Comparison of ENCODE assay signal across 8 cellular contexts in genomic region chr14:102778616-102779351, GRCh38. TPM values are rescaled to one million over a fixed set of nuclear protein-coding genes. Genes with fewer than 3 reads are reported as not detected.
A peak's percentile ranks its signal among the peaks of the same experiment; 100 is the strongest.
DNase-seq lines count a peak whose midpoint lies in the region; ATAC-seq and TF ChIP-seq lines count a peak whose summit lies in the region.

No MANE protein-coding gene starts in this region.

- H3K27me3 Mint-ChIP-seq in activated naive CD4-positive, alpha-beta T cell treated with anti-CD3 and anti-CD28 coated beads for 36 hours (ENCODE audit: low read depth), result no peaks in the 10 kb centered on the region
- no peaks in the 10 kb centered on the region for H3K27me3 Mint-ChIP-seq in activated T-helper 1 cell treated with anti-CD3 and anti-CD28 coated beads, Interleukin-12 subunit alpha, Interleukin-12 subunit beta, Interleukin-2, Interleukin-4 antibody, amounts not matched to agents 30 ng/mL and 10 ng/mL and 1 ng/mL, durations not matched to agents 14 hours and 24 hours and 36 hours (ENCODE audit: insufficient read depth)

- H3K27ac Mint-ChIP-seq in activated naive CD4-positive, alpha-beta T cell treated with anti-CD3 and anti-CD28 coated beads for 36 hours, result peak overlapping the region; percentile 91
- H3K27ac Mint-ChIP-seq in activated T-helper 1 cell treated with anti-CD3 and anti-CD28 coated beads, Interleukin-12 subunit alpha, Interleukin-12 subunit beta, Interleukin-2, Interleukin-4 antibody, amounts not matched to agents 30 ng/mL and 10 ng/mL and 1 ng/mL, durations not matched to agents 14 hours and 24 hours and 36 hours, result peak overlapping the region; percentile 88

- intact Hi-C loops in activated naive CD4-positive, alpha-beta T cell treated with anti-CD3 and anti-CD28 coated beads for 36 hours (cut with micrococcal nuclease), result loop anchor here (1.0 to 5.0 kb wide), 5 partner anchors 29 to 1974 kb away; partner anchors contain the start of gene SIVA1
- intact Hi-C loops in activated T-helper 1 cell treated with anti-CD3 and anti-CD28 coated beads, Interleukin-12 subunit alpha, Interleukin-12 subunit beta, Interleukin-2, Interleukin-4 antibody, amounts not matched to agents 30 ng/mL and 10 ng/mL and 1 ng/mL, durations not matched to agents 14 hours and 24 hours and 36 hours (cut with micrococcal nuclease), result loop anchor here (1.0 to 10.0 kb wide), 5 partner anchors 8 to 254 kb away; partner anchors contain the start of gene RCOR1

- peak overlapping the region; percentile 98 for H3K4me3 ChIP-seq in suprapubic skin

- CTCF ChIA-PET in activated naive CD4-positive, alpha-beta T cell treated with anti-CD3 and anti-CD28 coated beads for 36 hours (lab: Charles Lee), result interaction anchor here (0.6 to 0.7 kb wide), 2 partner anchors 28 to 827 kb away, joined by 3 to 5 read pairs; no protein-coding TSS in a partner anchor

- H3K9me3 Mint-ChIP-seq in activated naive CD4-positive, alpha-beta T cell treated with anti-CD3 and anti-CD28 coated beads for 36 hours, result no peaks in the 10 kb centered on the region
- no peaks in the 10 kb centered on the region for H3K9me3 Mint-ChIP-seq in activated T-helper 1 cell treated with anti-CD3 and anti-CD28 coated beads, Interleukin-12 subunit alpha, Interleukin-12 subunit beta, Interleukin-2, Interleukin-4 antibody, amounts not matched to agents 30 ng/mL and 10 ng/mL and 1 ng/mL, durations not matched to agents 14 hours and 24 hours and 36 hours

- no peaks in the 10 kb centered on the region for H3K36me3 ChIP-seq in suprapubic skin

- H3K4me1 Mint-ChIP-seq in activated naive CD4-positive, alpha-beta T cell treated with anti-CD3 and anti-CD28 coated beads for 36 hours (ENCODE audit: low read depth), result peaks cover 70% of the 10 kb centered on the region
- peaks cover 66% of the 10 kb centered on the region for H3K4me1 Mint-ChIP-seq in activated T-helper 1 cell treated with anti-CD3 and anti-CD28 coated beads, Interleukin-12 subunit alpha, Interleukin-12 subunit beta, Interleukin-2, Interleukin-4 antibody, amounts not matched to agents 30 ng/mL and 10 ng/mL and 1 ng/mL, durations not matched to agents 14 hours and 24 hours and 36 hours (ENCODE audit: low read depth)

- no peaks in the 10 kb centered on the region for H3K27me3 ChIP-seq in suprapubic skin

- ATAC-seq in HG03159 (IDR thresholded peaks at IDR 0.05; ENCODE audit: unreplicated experiment) (no peak), HG02938 (IDR thresholded peaks at IDR 0.05; ENCODE audit: unreplicated experiment) (no peak)

- H3K4me3 Mint-ChIP-seq in activated naive CD4-positive, alpha-beta T cell treated with anti-CD3 and anti-CD28 coated beads for 36 hours, result peak overlapping the region; percentile 80
- H3K4me3 Mint-ChIP-seq in activated T-helper 1 cell treated with anti-CD3 and anti-CD28 coated beads, Interleukin-12 subunit alpha, Interleukin-12 subunit beta, Interleukin-2, Interleukin-4 antibody, amounts not matched to agents 30 ng/mL and 10 ng/mL and 1 ng/mL, durations not matched to agents 14 hours and 24 hours and 36 hours, result peak overlapping the region; percentile 91

- TF ChIP-seq POLR2A in suprapubic skin (IDR thresholded peaks at IDR 0.05), result no peak

- no peak for TF ChIP-seq CTCF in suprapubic skin (IDR thresholded peaks at IDR 0.05)

- H3K27ac ChIP-seq in suprapubic skin, result peak overlapping the region; percentile 81

- peaks cover 34% of the 10 kb centered on the region for H3K36me3 Mint-ChIP-seq in activated naive CD4-positive, alpha-beta T cell treated with anti-CD3 and anti-CD28 coated beads for 36 hours (ENCODE audit: low read depth)
- peaks cover 27% of the 10 kb centered on the region for H3K36me3 Mint-ChIP-seq in activated T-helper 1 cell treated with anti-CD3 and anti-CD28 coated beads, Interleukin-12 subunit alpha, Interleukin-12 subunit beta, Interleukin-2, Interleukin-4 antibody, amounts not matched to agents 30 ng/mL and 10 ng/mL and 1 ng/mL, durations not matched to agents 14 hours and 24 hours and 36 hours (ENCODE audit: low read depth)

- H3K9me3 ChIP-seq in suprapubic skin, result no peaks in the 10 kb centered on the region

- peaks cover 22% of the 10 kb centered on the region for H3K4me1 ChIP-seq in suprapubic skin

- 25% methylated on average over 19 of the region's 19 CpGs for WGBS in suprapubic skin

- no peak for DNase-seq in activated naive CD4-positive, alpha-beta T cell treated with anti-CD3 and anti-CD28 coated beads for 36 hours
- no peak for DNase-seq in activated naive CD4-positive, alpha-beta T cell (lab: John Stamatoyannopoulos, UW)
- no peak for DNase-seq in activated T-helper 1 cell treated with anti-CD3 and anti-CD28 coated beads, Interleukin-12 subunit alpha, Interleukin-12 subunit beta, Interleukin-2, Interleukin-4 antibody, amounts not matched to agents 30 ng/mL and 10 ng/mL and 1 ng/mL, durations not matched to agents 14 hours and 24 hours and 36 hours (ENCODE audit: low spot score)
- DNase-seq in iris pigment epithelial cell (ENCODE audit: low read depth) (peak; percentile 10), suprapubic skin (ENCODE audit: low spot score in 2 of 2) (no peak)
- no peak for DNase-seq in stimulated activated CD4-positive, alpha-beta T cell treated with anti-CD3 and anti-CD28 coated beads, Interleukin-12 subunit alpha, Interleukin-12 subunit beta, amount 100 ng/mL, for 4 hours

- no peak for TF ChIP-seq EP300 in suprapubic skin (IDR thresholded peaks at IDR 0.05)

RNA-seq across cellular contexts. Expression of gene TRAF3, which starts 1.5 kb away (rescaled TPM):
- 10 to 100 TPM; 74.4 to 76.8 TPM for total RNA-seq in activated naive CD4-positive, alpha-beta T cell treated with anti-CD3 and anti-CD28 coated beads for 36 hours
- 69.2 and 73.1 TPM in 2 replicates for total RNA-seq in activated T-helper 1 cell treated with anti-CD3 and anti-CD28 coated beads, Interleukin-12 subunit alpha, Interleukin-12 subunit beta, Interleukin-2, Interleukin-4 antibody, amounts not matched to agents 30 ng/mL and 10 ng/mL and 1 ng/mL, durations not matched to agents 14 hours and 24 hours and 36 hours
- total RNA-seq in suprapubic skin, result 10 to 100 TPM in 3 of 4 donors, 1 to 10 TPM in 1; 8.7 to 22.8 (median 14.2) TPM
